ENCODE assay signal across 6 cellular contexts in genomic region chr21:43950481-43950880, GRCh38.
"Had no signal": no experiment of that assay in that cellular context is flagged by ENCODE, and none has a peak within 500 bp of the region (broad histone marks: within the 10 kb centered on the region; RNA-seq: fewer than 3 reads in every experiment).

No MANE protein-coding gene starts in this region.

- ATAC-seq: GM23338, HepG2 had no signal

- H3K27ac Mint-ChIP-seq: GM23338 had no signal

- H3K4me3 Mint-ChIP-seq: GM23338, H9 had no signal

- H3K4me3 ChIP-seq: GM23338 had no signal

- H3K4me2 ChIP-seq: GM23338 had no signal

- H3K4me1 Mint-ChIP-seq: GM23338, H9 had no signal

- DNase-seq: H9, HCEC 1CT, KG1 had no signal

- H3K27ac ChIP-seq: HL-60 had no signal
